Comparison of ENCODE assay signal across 1 cellular context in the genomic region with DNA sequence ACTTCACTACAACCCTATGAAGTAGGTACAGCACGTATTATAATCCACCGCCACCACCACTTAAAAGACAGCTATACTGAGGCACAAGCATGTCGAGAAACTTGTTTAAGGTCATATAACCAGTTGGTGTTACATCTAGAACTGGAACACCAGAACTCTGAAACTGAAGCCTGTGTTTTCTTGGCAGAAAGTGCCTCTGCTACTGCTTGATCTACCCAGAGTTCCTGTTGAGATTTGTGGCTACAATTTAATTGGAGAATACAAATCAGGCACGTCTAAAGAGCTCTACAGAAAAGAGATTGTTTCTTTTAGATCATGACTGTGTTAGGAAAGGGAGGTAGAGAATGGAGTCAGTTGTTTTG.
TF ChIP-seq lines count a peak whose summit lies in the region.

No MANE protein-coding gene starts in this region.

TF ChIP-seq in K562, 482 proteins besides CTCF, POLR2A, EP300 and RAD21 (continued from another document):
- TF ChIP-seq, protein P1, sequence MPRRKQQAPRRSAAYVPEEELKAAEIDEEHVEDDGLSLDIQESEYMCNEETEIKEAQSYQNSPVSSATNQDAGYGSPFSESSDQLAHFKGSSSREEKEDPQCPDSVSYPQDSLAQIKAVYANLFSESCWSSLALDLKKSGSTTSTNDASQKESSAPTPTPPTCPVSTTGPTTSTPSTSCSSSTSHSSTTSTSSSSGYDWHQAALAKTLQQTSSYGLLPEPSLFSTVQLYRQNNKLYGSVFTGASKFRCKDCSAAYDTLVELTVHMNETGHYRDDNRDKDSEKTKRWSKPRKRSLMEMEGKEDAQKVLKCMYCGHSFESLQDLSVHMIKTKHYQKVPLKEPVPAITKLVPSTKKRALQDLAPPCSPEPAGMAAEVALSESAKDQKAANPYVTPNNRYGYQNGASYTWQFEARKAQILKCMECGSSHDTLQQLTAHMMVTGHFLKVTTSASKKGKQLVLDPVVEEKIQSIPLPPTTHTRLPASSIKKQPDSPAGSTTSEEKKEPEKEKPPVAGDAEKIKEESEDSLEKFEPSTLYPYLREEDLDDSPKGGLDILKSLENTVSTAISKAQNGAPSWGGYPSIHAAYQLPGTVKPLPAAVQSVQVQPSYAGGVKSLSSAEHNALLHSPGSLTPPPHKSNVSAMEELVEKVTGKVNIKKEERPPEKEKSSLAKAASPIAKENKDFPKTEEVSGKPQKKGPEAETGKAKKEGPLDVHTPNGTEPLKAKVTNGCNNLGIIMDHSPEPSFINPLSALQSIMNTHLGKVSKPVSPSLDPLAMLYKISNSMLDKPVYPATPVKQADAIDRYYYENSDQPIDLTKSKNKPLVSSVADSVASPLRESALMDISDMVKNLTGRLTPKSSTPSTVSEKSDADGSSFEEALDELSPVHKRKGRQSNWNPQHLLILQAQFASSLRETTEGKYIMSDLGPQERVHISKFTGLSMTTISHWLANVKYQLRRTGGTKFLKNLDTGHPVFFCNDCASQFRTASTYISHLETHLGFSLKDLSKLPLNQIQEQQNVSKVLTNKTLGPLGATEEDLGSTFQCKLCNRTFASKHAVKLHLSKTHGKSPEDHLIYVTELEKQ (CRISPR knock-in tag; IDR thresholded peaks at IDR 0.05), result no peak
- TF ChIP-seq, protein P2, sequence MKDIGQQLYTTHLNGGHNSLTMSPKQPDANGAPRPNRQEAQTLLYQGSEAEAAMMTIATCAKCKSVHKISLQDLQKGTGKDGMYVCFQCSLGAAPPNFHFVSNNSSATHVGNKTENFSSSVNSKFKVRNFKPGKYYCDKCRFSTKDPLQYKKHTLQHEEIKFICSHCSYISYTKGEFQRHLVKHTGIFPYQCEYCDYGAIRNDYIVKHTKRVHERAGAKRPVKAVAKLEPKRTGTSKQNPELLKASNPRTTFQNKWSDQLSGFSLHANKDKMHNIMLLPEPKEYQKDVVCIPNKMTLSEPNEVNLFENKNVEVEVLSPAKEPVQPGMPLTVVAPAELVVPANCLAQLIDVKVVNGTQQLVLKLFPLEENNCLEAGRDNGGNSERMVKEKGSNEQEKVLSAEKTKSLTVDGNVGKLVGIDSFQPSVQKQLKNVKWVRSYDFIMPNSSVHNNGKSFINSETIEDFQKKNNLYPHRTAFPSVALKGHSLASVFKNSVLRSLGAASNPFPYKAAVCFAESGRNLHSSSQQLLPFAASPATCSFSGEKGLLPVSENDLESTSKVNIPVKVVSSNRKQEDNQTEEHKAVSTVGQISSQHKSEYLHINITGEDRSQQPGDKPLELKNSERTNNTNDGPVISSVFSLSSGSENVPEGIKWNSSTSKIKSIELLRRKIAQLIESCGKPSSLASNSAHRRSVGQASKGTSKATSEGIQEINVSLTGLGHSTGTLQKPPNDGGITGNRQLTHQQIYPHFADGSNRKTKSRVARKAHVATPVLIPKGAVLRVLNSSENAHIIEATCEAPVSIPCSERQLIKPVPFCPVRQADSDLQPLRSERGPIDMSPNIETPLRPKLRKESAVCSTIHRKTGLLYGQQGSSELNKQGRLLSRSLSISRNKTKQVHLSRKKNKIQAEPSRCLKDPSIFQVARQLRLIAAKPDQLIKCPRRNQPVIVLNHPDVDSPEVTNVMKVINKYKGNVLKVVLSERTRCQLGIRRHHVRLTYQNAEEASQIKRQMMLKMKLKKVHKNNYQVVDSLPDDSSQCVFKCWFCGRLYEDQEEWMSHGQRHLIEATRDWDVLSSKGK (CRISPR knock-in tag; IDR thresholded peaks at IDR 0.05), result no peak
- TF ChIP-seq SMAD4 (CRISPR knock-in tag; conservative IDR thresholded peaks at IDR 0.05), result no peak
- no peak for TF ChIP-seq ZNF3 (CRISPR knock-in tag; IDR thresholded peaks at IDR 0.05)
- TF ChIP-seq, protein P3, sequence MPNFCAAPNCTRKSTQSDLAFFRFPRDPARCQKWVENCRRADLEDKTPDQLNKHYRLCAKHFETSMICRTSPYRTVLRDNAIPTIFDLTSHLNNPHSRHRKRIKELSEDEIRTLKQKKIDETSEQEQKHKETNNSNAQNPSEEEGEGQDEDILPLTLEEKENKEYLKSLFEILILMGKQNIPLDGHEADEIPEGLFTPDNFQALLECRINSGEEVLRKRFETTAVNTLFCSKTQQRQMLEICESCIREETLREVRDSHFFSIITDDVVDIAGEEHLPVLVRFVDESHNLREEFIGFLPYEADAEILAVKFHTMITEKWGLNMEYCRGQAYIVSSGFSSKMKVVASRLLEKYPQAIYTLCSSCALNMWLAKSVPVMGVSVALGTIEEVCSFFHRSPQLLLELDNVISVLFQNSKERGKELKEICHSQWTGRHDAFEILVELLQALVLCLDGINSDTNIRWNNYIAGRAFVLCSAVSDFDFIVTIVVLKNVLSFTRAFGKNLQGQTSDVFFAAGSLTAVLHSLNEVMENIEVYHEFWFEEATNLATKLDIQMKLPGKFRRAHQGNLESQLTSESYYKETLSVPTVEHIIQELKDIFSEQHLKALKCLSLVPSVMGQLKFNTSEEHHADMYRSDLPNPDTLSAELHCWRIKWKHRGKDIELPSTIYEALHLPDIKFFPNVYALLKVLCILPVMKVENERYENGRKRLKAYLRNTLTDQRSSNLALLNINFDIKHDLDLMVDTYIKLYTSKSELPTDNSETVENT (CRISPR knock-in tag; IDR thresholded peaks at IDR 0.05), result no peak
- no peak for TF ChIP-seq HDAC6 (IDR thresholded peaks at IDR 0.05; ENCODE audit: low read depth, low read length)
- TF ChIP-seq NCOA2 (IDR thresholded peaks at IDR 0.05; ENCODE audit: partially characterized antibody in 2 of 2), result no peak
